In the genomic region with DNA sequence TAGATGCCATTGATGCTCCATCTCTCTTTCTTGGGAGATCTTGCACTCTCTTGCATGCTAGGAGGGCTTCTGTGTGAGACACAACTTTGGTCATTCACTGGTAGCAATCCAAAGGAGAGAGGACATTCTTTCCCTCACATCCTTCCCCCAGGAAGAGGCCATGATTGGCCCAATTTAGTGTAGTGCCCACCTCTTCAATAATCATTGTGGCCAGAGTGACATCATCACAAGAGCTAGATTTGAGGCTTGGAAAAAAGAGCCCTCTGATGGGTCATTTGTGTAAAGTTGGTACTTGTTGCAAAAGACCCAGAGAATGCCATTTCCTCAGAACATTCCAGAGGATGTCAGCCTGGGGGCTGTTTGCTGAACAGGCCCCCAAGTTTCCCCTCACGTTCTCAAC, we compare ENCODE assay signal across 26 cellular contexts. TPM values are rescaled to one million over a fixed set of nuclear protein-coding genes. Genes with fewer than 3 reads are reported as not detected.
DNase-seq lines count a peak whose midpoint lies in the region; ATAC-seq and TF ChIP-seq lines count a peak whose summit lies in the region.
"Had no signal": no experiment of that assay in that cellular context is flagged by ENCODE, and none has a peak within 500 bp of the region (broad histone marks: within the 10 kb centered on the region; RNA-seq: fewer than 3 reads in every experiment).

No MANE protein-coding gene starts in this region.

- CTCF ChIA-PET in IMR-90 (lab: Yijun Ruan, JAX): interaction anchor here (2.0 to 2.4 kb wide), 2 partner anchors 63 to 122 kb away, joined by 7 to 11 read pairs; a partner anchor contains a TSS

- TF ChIP-seq POLR2A in IMR-90 (IDR thresholded peaks at IDR 0.05; ENCODE audit: low read depth, low read length) (no peak), vagina (IDR thresholded peaks at IDR 0.05) (no peak)

- H3K27me3 ChIP-seq in IMR-90 (ENCODE audit: control insufficient read depth, insufficient read depth, low read length) (no peaks in the 10 kb centered on the region; the same call in none of the 2 replicates), vagina (no peaks in the 10 kb centered on the region)
- H3K27me3 ChIP-seq: breast epithelium, gastrocnemius medialis, left lung, MG63, ovary had no signal

- no peak overlapping the region for H2BK5ac ChIP-seq in IMR-90 (ENCODE audit: low read depth, low read length, poor library complexity, severe bottlenecking)

- no peak overlapping the region for H3K27ac ChIP-seq in IMR-90 (ENCODE audit: insufficient read depth, low read length)
- H3K27ac ChIP-seq in vagina: peak overlapping the region; percentile 88
- H3K27ac ChIP-seq: left lung, VCaP had no signal

- H2AFZ ChIP-seq in IMR-90 (replicated peaks; ENCODE audit: low read length, poor library complexity): no peak overlapping the region

- DNase-seq in IMR-90: peak; percentile 26
- peak; percentile 43 for DNase-seq in fibroblast of peridontal ligament (ENCODE audit: extremely low read depth)
- DNase-seq in vagina (ENCODE audit: extremely low spot score in 2 of 2): peak in 1 of 2 donors; percentile 12
- no peak for DNase-seq in SKM-1 (lab: John Stamatoyannopoulos, UW; ENCODE audit: unreplicated experiment)
- DNase-seq in HT-29 (ENCODE audit: low spot score): no peak
- DNase-seq: activated CD4-positive, alpha-beta T cell treated with anti-CD3 and anti-CD28 coated beads, Interleukin-2, amount 10 ng/mL, durations not matched to agents 24 days and 14 days; activated naive CD4-positive, alpha-beta T cell treated with anti-CD3 and anti-CD28 coated beads for 36 hours; CD4-positive, alpha-beta T cell; effector CD8-positive, alpha-beta T cell; gastrocnemius medialis; hypothalamus; left lung; MG63; NCI-H1417; NCI-H2081 treated with DMSO at 0.1 percent for 48 hours; NCI-H774; stimulated activated CD4-positive, alpha-beta T cell treated with anti-CD3 and anti-CD28 coated beads, Interleukin-4, amount 100 ng/mL, for 24 hours; stimulated activated naive CD4-positive, alpha-beta T cell had no signal

- H4K5ac ChIP-seq in IMR-90 (ENCODE audit: low read depth, low read length): no peak overlapping the region

- H3K4me2 ChIP-seq in IMR-90 (ENCODE audit: low read depth, low read length): no peak overlapping the region

- H2BK15ac ChIP-seq in IMR-90 (ENCODE audit: low read depth, low read length): no peak overlapping the region

- BruUV-seq in IMR-90 (replicated peaks; lab: Mats Ljungman, UMichigan): no TSS peak

- H2AK5ac ChIP-seq in IMR-90 (ENCODE audit: low read depth, low read length): peak overlapping the region; percentile 43; the same call in 1 of the 2 replicates

- H3K23ac ChIP-seq in IMR-90 (ENCODE audit: low read depth, low read length): no peak overlapping the region

- H3K79me1 ChIP-seq in IMR-90 (ENCODE audit: low read depth in 1 of 2, low read length in 2 of 2): peaks cover 0 to 4% of the 10 kb centered on the region in 2 experiments; a peak in 1 of 4 replicates

- ATAC-seq in IMR-90 (ENCODE audit: low read depth): no peak
- ATAC-seq: gastrocnemius medialis; HCT116; left lung; natural killer cell treated with Interleukin-12 subunit alpha and Interleukin-12 subunit beta and Interleukin-15 and Interleukin-18, amount 100 ng/mL, for 72 hours; SK-N-SH treated with all-trans-retinoic acid at 6 μM for 48 hours had no signal

- no peak overlapping the region for H3K56ac ChIP-seq in IMR-90 (ENCODE audit: extremely low read depth, insufficient read depth, low read length)

- H4K91ac ChIP-seq in IMR-90 (ENCODE audit: insufficient read depth, low read depth, low read length): no peak overlapping the region

- H3K4me1 ChIP-seq in IMR-90 (ENCODE audit: control insufficient read depth, insufficient read depth, low read length) (peaks cover 23% of the 10 kb centered on the region), vagina (peaks cover 36% of the 10 kb centered on the region)
- H3K4me1 ChIP-seq: left lung had no signal

- dilution Hi-C loops in IMR-90 (cut with HindIII; ENCODE audit: low sequenced_read_pairs, unreplicated experiment): no loop called here

- H2BK20ac ChIP-seq in IMR-90 (ENCODE audit: low read depth, low read length): no peak overlapping the region; the same call in 1 of the 2 replicates

- H3K18ac ChIP-seq in IMR-90 (ENCODE audit: low read depth, low read length): 0 out of 2 replicates have a peak overlapping the region, but pooled peaks have one; percentile 16

- no peaks in the 10 kb centered on the region for H4K20me1 ChIP-seq in IMR-90 (ENCODE audit: insufficient read depth, low read length)

- intact Hi-C loops in IMR-90 (cut with micrococcal nuclease) (loop anchor here (10.0 kb wide), 1 partner anchor 479 kb away; a partner anchor contains a TSS), vagina (cut with DNase I) (no loop called here)

- H2BK120ac ChIP-seq in IMR-90 (ENCODE audit: low read depth, low read length): no peak overlapping the region

- WGBS in IMR-90 (ENCODE audit: extremely low coverage in 2 of 2, insufficient read length in 1 of 2), 2 experiments: no CpG with 5 or more reads among the region's 1 CpG

- no peak overlapping the region for H4K8ac ChIP-seq in IMR-90 (ENCODE audit: low read depth in 2 of 2, low read length in 2 of 2)

- no peak for TF ChIP-seq CTCF in IMR-90 (conservative IDR thresholded peaks at IDR 0.05; ENCODE audit: low read depth, low read length)
- no peak for TF ChIP-seq CTCF in vagina (IDR thresholded peaks at IDR 0.05)

- H3K14ac ChIP-seq in IMR-90 (replicated peaks; ENCODE audit: low read depth, low read length): peak overlapping the region; percentile 25; the same call in 1 of the 2 replicates

- no peak for TF ChIP-seq RAD21 in IMR-90 (IDR thresholded peaks at IDR 0.05; ENCODE audit: low read length)

- H3K4ac ChIP-seq in IMR-90 (ENCODE audit: low read depth, low read length): peak overlapping the region; percentile 15; the same call in 1 of the 2 replicates

- no peaks in the 10 kb centered on the region for H3K9me3 ChIP-seq in IMR-90 (ENCODE audit: control insufficient read depth, insufficient read depth, low read length)
- H3K9me3 ChIP-seq in vagina: no peaks in the 10 kb centered on the region
- H3K9me3 ChIP-seq: breast epithelium, gastrocnemius medialis, left lung, MG63, ovary had no signal

- peaks cover 12% of the 10 kb centered on the region for H3K9me1 ChIP-seq in IMR-90 (ENCODE audit: insufficient read depth, low read length)

- no peaks in the 10 kb centered on the region for H3K36me3 ChIP-seq in IMR-90 (ENCODE audit: control insufficient read depth, insufficient read depth, low read length)
- H3K36me3 ChIP-seq in vagina: no peaks in the 10 kb centered on the region
- H3K36me3 ChIP-seq: breast epithelium, gastrocnemius medialis, left lung, MG63, ovary had no signal

- no peak overlapping the region for H3K4me3 ChIP-seq in IMR-90 (ENCODE audit: insufficient read depth, low read depth, low read length)
- no peak overlapping the region for H3K4me3 ChIP-seq in vagina
- H3K4me3 ChIP-seq: breast epithelium, gastrocnemius medialis, left lung, MG63, ovary had no signal

- H2AK9ac ChIP-seq in IMR-90 (replicated peaks; ENCODE audit: low read depth, low read length, poor library complexity): peak overlapping the region; percentile 7

- in situ Hi-C loops in IMR-90 (cut with MboI; ENCODE audit: low sequenced_read_pairs): loop anchor here (5.0 kb wide), 1 partner anchor 242 kb away; no protein-coding TSS in a partner anchor

- POLR2A ChIA-PET in IMR-90 (lab: Charles Lee; ENCODE audit: unreplicated experiment): no interaction called here

- H3K9ac ChIP-seq in IMR-90 (ENCODE audit: low read depth, low read length): no peak overlapping the region

TF ChIP-seq in IMR-90, 13 proteins besides CTCF, POLR2A, EP300 and RAD21 (continues in another document):
- TF ChIP-seq MAZ (IDR thresholded peaks at IDR 0.05; ENCODE audit: borderline replicate concordance, low read depth, low read length): no peak
- TF ChIP-seq MAFK (IDR thresholded peaks at IDR 0.05; ENCODE audit: low read depth, low read length): no peak
- no peak for TF ChIP-seq FOS (IDR thresholded peaks at IDR 0.05; ENCODE audit: low read depth, low read length)
- TF ChIP-seq CEBPB (IDR thresholded peaks at IDR 0.05; ENCODE audit: low read depth, low read length): no peak
- TF ChIP-seq NFE2L2 (IDR thresholded peaks at IDR 0.05; ENCODE audit: low read depth, low read length): no peak
- TF ChIP-seq RFX5 (IDR thresholded peaks at IDR 0.05; ENCODE audit: low read depth, low read length): no peak
- no peak for TF ChIP-seq SMC3 (IDR thresholded peaks at IDR 0.05; ENCODE audit: low read depth, low read length)
- no peak for TF ChIP-seq RCOR1 (IDR thresholded peaks at IDR 0.05; ENCODE audit: insufficient replicate concordance, low read length)
- TF ChIP-seq CHD1 (IDR thresholded peaks at IDR 0.05; ENCODE audit: low read depth, low read length): no peak

RNA-seq across cellular contexts. Expression of a gene that starts 30.2 kb away (rescaled TPM):
- total RNA-seq in IMR-90 (2012; rRNA removed) (373 and 555 TPM in 2 replicates), vagina (562 TPM)
- 1,755 and 2,394 TPM in 2 replicates for polyA plus RNA-seq in IMR-90 (2012; rRNA removed)
- 755 and 1,450 TPM in 2 replicates for polyA plus RNA-seq in IMR-90 (2012; cell fraction: cytosol; rRNA removed)
- polyA plus RNA-seq in IMR-90 (2012; cell fraction: nucleus; rRNA removed; ENCODE audit: low replicate concordance): 227 and 313 TPM in 2 replicates
- 2,272 and 2,428 TPM in 2 replicates for total RNA-seq in HT-29 (2014; rRNA removed; shearing (Covaris generic))

RNA-seq across cellular contexts. Expression of a gene that starts 35.2 kb away (rescaled TPM):
- total RNA-seq in IMR-90 (2012; rRNA removed) (0.56 TPM in 1 of 2 replicates, not detected in the other), vagina (not detected)
- polyA plus RNA-seq in IMR-90 (2012; rRNA removed): 0.27 and 0.55 TPM in 2 replicates
- polyA plus RNA-seq in IMR-90 (2012; cell fraction: cytosol; rRNA removed): 1.1 TPM in 1 of 2 replicates, not detected in the other
- not detected in 2 replicates for polyA plus RNA-seq in IMR-90 (2012; cell fraction: nucleus; rRNA removed; ENCODE audit: low replicate concordance)
- 4.0 and 9.8 TPM in 2 replicates for total RNA-seq in HT-29 (2014; rRNA removed; shearing (Covaris generic))
- total RNA-seq: breast epithelium; gastrocnemius medialis; mesothelial cell of epicardium; natural killer cell treated with Interleukin-12 subunit alpha and Interleukin-12 subunit beta and Interleukin-15 and Interleukin-18, amount 100 ng/mL, for 72 hours; ovary had no signal
- polyA plus RNA-seq: ovary had no signal

RNA-seq across cellular contexts. Expression of a gene that starts 40.0 kb away (rescaled TPM):
- total RNA-seq in IMR-90 (2012; rRNA removed) (5.6 and 7.5 TPM in 2 replicates), vagina (375 TPM)
- polyA plus RNA-seq in IMR-90 (2012; rRNA removed): 15.0 and 16.6 TPM in 2 replicates
- polyA plus RNA-seq in IMR-90 (2012; cell fraction: cytosol; rRNA removed): 17.1 and 25.7 TPM in 2 replicates
- polyA plus RNA-seq in IMR-90 (2012; cell fraction: nucleus; rRNA removed; ENCODE audit: low replicate concordance): 3.3 and 5.2 TPM in 2 replicates
- total RNA-seq in HT-29 (2014; rRNA removed; shearing (Covaris generic)): 694 and 702 TPM in 2 replicates

RNA-seq across cellular contexts. Expression of a gene that starts 43.5 kb away (rescaled TPM):
- total RNA-seq in IMR-90 (2012; rRNA removed) (1.4 and 2.9 TPM in 2 replicates), vagina (9.6 TPM)
- polyA plus RNA-seq in IMR-90 (2012; rRNA removed): 4.5 and 6.2 TPM in 2 replicates
- polyA plus RNA-seq in IMR-90 (2012; cell fraction: cytosol; rRNA removed): 5.1 and 8.9 TPM in 2 replicates
- polyA plus RNA-seq in IMR-90 (2012; cell fraction: nucleus; rRNA removed; ENCODE audit: low replicate concordance): 3.3 and 5.1 TPM in 2 replicates
- total RNA-seq in HT-29 (2014; rRNA removed; shearing (Covaris generic)): 2.6 and 4.9 TPM in 2 replicates
- total RNA-seq: activated CD4-positive, alpha-beta T cell treated with anti-CD3 and anti-CD28 coated beads, Interleukin-2, amount 10 ng/mL, durations not matched to agents 24 days and 14 days; activated naive CD4-positive, alpha-beta T cell treated with anti-CD3 and anti-CD28 coated beads for 36 hours; CD4-positive, alpha-beta T cell; mesothelial cell of epicardium; natural killer cell treated with Interleukin-12 subunit alpha and Interleukin-12 subunit beta and Interleukin-15 and Interleukin-18, amount 100 ng/mL, for 72 hours had no signal

RNA-seq across cellular contexts. Expression of a gene that starts 45.1 kb away (rescaled TPM):
- total RNA-seq in IMR-90 (2012; rRNA removed) (not detected in 2 replicates), vagina (36.6 TPM)
- polyA plus RNA-seq in IMR-90 (2012; rRNA removed): not detected in 2 replicates
- not detected in 2 replicates for polyA plus RNA-seq in IMR-90 (2012; cell fraction: cytosol; rRNA removed)
- polyA plus RNA-seq in IMR-90 (2012; cell fraction: nucleus; rRNA removed; ENCODE audit: low replicate concordance): not detected in 2 replicates
- not detected in 2 replicates for total RNA-seq in HT-29 (2014; rRNA removed; shearing (Covaris generic))
- total RNA-seq: activated CD4-positive, alpha-beta T cell treated with anti-CD3 and anti-CD28 coated beads, Interleukin-2, amount 10 ng/mL, durations not matched to agents 24 days and 14 days; activated naive CD4-positive, alpha-beta T cell treated with anti-CD3 and anti-CD28 coated beads for 36 hours; breast epithelium; CD4-positive, alpha-beta T cell; epithelial cell of proximal tubule; gastrocnemius medialis; left lung; mesothelial cell of epicardium; natural killer cell treated with Interleukin-12 subunit alpha and Interleukin-12 subunit beta and Interleukin-15 and Interleukin-18, amount 100 ng/mL, for 72 hours had no signal
- polyA plus RNA-seq: ovary had no signal

Comparison
In these comparisons a context has a peak if more than half of its experiments do, and no peak if none do; other contexts are left out.
1. DNase-seq: peak in IMR-90 (single experiment) and fibroblast of peridontal ligament (single experiment); none in SKM-1 (single experiment) and HT-29 (single experiment).
2. RNA of a gene that starts 40.0 kb away (total RNA-seq): 694 to 702 TPM in HT-29 and 375 TPM in vagina (single experiment); 5.6 to 7.5 TPM in IMR-90; every median in the first group is over 10 times any median in the second.